Comparison of ENCODE assay signal across 8 cellular contexts in the genomic region with DNA sequence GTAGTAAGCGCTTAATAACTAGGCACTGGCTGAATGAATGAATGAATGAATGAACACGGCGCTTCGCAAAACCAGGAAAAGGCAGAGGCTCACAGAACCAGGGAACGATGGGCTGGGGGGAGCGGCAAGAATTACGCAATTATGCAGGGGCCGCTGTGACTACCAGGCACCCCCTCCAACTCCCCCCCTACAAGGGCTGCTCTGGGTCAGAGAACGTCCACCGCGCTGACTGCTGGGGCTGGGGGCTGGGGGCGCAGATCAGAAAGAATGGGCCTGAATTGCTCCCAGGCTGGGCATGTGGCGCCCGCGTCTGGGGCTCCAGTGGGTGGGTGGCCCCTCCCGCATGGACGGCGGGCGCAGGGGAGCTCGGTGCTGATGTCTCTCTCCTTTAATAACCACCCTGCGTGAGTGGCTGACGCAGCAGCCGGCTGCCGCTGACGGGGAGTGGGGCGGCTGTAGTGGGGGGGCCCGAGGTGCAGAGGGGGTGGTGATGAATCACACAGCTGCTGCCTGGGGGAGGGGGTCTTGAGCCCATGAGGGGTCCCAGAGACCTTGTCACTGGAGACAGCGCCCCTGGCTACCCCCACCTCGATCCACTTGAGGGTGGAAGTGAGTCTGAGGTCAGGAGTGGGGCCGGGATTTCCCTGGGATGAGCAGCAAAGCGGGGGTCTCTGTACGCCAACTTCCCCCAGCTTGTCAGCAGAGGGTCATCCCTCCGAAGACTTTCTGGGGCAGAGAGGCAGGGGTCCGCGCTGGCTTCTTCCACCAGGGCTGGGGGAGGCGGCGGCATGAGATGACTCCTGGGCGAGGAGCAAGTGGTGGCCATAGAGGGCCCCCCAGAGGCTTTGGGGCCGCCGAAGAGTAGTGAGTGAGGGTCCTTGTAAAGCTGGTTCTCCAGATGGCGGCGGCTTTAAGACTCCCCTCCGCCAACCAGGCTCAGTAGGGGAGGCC. TPM values are rescaled to one million over a fixed set of nuclear protein-coding genes. Genes with fewer than 3 reads are reported as not detected.
DNase-seq lines count a peak whose midpoint lies in the region; ATAC-seq and TF ChIP-seq lines count a peak whose summit lies in the region.

No MANE protein-coding gene starts in this region.

- no CpG with 5 or more reads among the region's 43 CpGs for WGBS in H9 (ENCODE audit: extremely low coverage, insufficient read length, low lambda C conversion rate)

- peaks cover 0 to 20% of the 10 kb centered on the region in 2 donors for H3K36me3 ChIP-seq in gastrocnemius medialis

- peaks cover 17% of the 10 kb centered on the region for H3K23me2 ChIP-seq in H9 (ENCODE audit: insufficient read length, low read depth, low read length, poor library complexity, severe bottlenecking)

- no peak overlapping the region for H3K27ac ChIP-seq in H9 (ENCODE audit: insufficient read length, low read depth, low read length)
- H3K27ac ChIP-seq in gastrocnemius medialis: peak overlapping the region; percentile 92 to 99 (median 98)

- H3K4me2 ChIP-seq in H9 (ENCODE audit: insufficient read depth, insufficient read length, low read length): peak overlapping the region; percentile 44

- no peak overlapping the region for H2AFZ ChIP-seq in H9 (ENCODE audit: low read length)

- no peak overlapping the region for H2BK5ac ChIP-seq in H9 (ENCODE audit: insufficient read length, low read length)

- no peak overlapping the region for H2BK15ac ChIP-seq in H9 (ENCODE audit: low read depth, low read length)

- peaks cover 13% of the 10 kb centered on the region for H3K27me3 Mint-ChIP-seq in H9 (ENCODE audit: low read depth)

- no peak overlapping the region for H4K5ac ChIP-seq in H9 (ENCODE audit: insufficient read length, low read depth, low read length)

- H4K91ac ChIP-seq in H9 (ENCODE audit: insufficient read length, low read depth, low read length): no peak overlapping the region

- no peak overlapping the region for H4K8ac ChIP-seq in H9 (replicated peaks; ENCODE audit: insufficient read length, low read depth, low read length)

- intact Hi-C loops in gastrocnemius medialis (cut with DNase I; ENCODE audit: low total_unique reads): loop anchor here (1.0 to 2.0 kb wide), 2 partner anchors 23 to 53 kb away; no protein-coding TSS in a partner anchor

- no peak for TF ChIP-seq POLR2A in gastrocnemius medialis (IDR thresholded peaks at IDR 0.05)

- no peaks in the 10 kb centered on the region for H4K20me1 ChIP-seq in H9 (ENCODE audit: control insufficient read depth, insufficient read depth, insufficient read length)

- H3K4me3 ChIP-seq in fibroblast of mammary gland (ENCODE audit: control insufficient read depth, low read depth, low read length): peak overlapping the region; percentile 37
- H3K4me3 ChIP-seq in gastrocnemius medialis: peak overlapping the region in 2 of 4 donors; percentile 56 to 86

- no peak for ATAC-seq in gastrocnemius medialis
- no peak for ATAC-seq in GM18520 (IDR thresholded peaks at IDR 0.05; ENCODE audit: unreplicated experiment)
- ATAC-seq in HG02623 (IDR thresholded peaks at IDR 0.05; ENCODE audit: unreplicated experiment): no peak

- H2BK120ac ChIP-seq in H9 (ENCODE audit: low read depth, low read length, poor library complexity, severe bottlenecking): no peak overlapping the region

- H3K9ac ChIP-seq in H9 (ENCODE audit: extremely low read depth, insufficient read length, low read length): no peak overlapping the region

- no peak overlapping the region for H3T11ph ChIP-seq in H9 (ENCODE audit: low read length)

- no peak overlapping the region for H3K18ac ChIP-seq in H9 (ENCODE audit: insufficient read length, low read depth, low read length)

- no peak overlapping the region for H3K56ac ChIP-seq in H9 (ENCODE audit: insufficient read length, low read depth, low read length)

- H3K27ac Mint-ChIP-seq in H9: peak overlapping the region in 1 of 3 experiments; percentile 35; a peak in 2 of 7 replicates

- H3K79me2 ChIP-seq in H9 (ENCODE audit: insufficient read depth, low read length): peaks cover 4% of the 10 kb centered on the region; the same call in 1 of the 2 replicates

- H3K4me1 Mint-ChIP-seq in H9: peaks cover 56 to 61% of the 10 kb centered on the region in 2 experiments

- in situ Hi-C loops in gastrocnemius medialis (cut with MboI; ENCODE audit: low sequenced_read_pairs in 4 of 4): no loop called here

- H3K9me3 Mint-ChIP-seq in H9: no peaks in the 10 kb centered on the region

- no peak overlapping the region for H2BK20ac ChIP-seq in H9 (ENCODE audit: low read depth, low read length, poor library complexity, severe bottlenecking)

- no peaks in the 10 kb centered on the region for H3K27me3 ChIP-seq in H9 (ENCODE audit: insufficient read depth, low read length)
- H3K27me3 ChIP-seq in gastrocnemius medialis: no peaks in the 10 kb centered on the region

- no peak overlapping the region for H3K4ac ChIP-seq in H9 (ENCODE audit: low read depth, low read length)

- H3K4me1 ChIP-seq in H9 (ENCODE audit: insufficient read depth, low read length) (peaks cover 4% of the 10 kb centered on the region; the same call in 1 of the 2 replicates), gastrocnemius medialis (peaks cover 52 to 60% of the 10 kb centered on the region in 2 donors)

- H3K14ac ChIP-seq in H9 (ENCODE audit: insufficient read depth, low read length): no peak overlapping the region

- peaks cover 23 to 42% (median 29%) of the 10 kb centered on the region in 3 experiments for H3K36me3 Mint-ChIP-seq in H9 (ENCODE audit: insufficient read depth in 1 of 3, low read depth in 3 of 3)

- peak overlapping the region; percentile 56 to 75 for H3K4me3 Mint-ChIP-seq in H9

- DNase-seq in H9: no peak
- DNase-seq in T-helper 22 cell (ENCODE audit: low read depth): peak; percentile 37
- DNase-seq in fibroblast of mammary gland (ENCODE audit: low read depth): peak; percentile 53
- DNase-seq in gastrocnemius medialis: peak in 1 of 2 donors; percentile 36
- DNase-seq in 8988T: no peak
- DNase-seq in NOMO-1 treated with dmso at 0.1 percent for 144 hours (lab: John Stamatoyannopoulos, UW; ENCODE audit: unreplicated experiment): no peak

- H2AK5ac ChIP-seq in H9 (ENCODE audit: insufficient read length, low read length): no peak overlapping the region

- no peak overlapping the region for H3K23ac ChIP-seq in H9 (ENCODE audit: insufficient read length, low read depth, low read length)

- no peak overlapping the region for H2BK12ac ChIP-seq in H9 (ENCODE audit: insufficient read length, low read depth, low read length)

- H3K79me1 ChIP-seq in H9 (ENCODE audit: insufficient read depth, low read depth, low read length, poor library complexity, severe bottlenecking): peaks cover 9% of the 10 kb centered on the region

- H3K9me3 ChIP-seq in H9 (ENCODE audit: control insufficient read depth, low read depth, low read length) (no peaks in the 10 kb centered on the region), gastrocnemius medialis (no peaks in the 10 kb centered on the region)

- TF ChIP-seq CTCF in H9 (conservative IDR thresholded peaks at IDR 0.05): no peak
- no peak for TF ChIP-seq CTCF in fibroblast of mammary gland (conservative IDR thresholded peaks at IDR 0.05; ENCODE audit: control insufficient read depth, insufficient read depth, low read depth, low read length)
- no peak for TF ChIP-seq CTCF in gastrocnemius medialis (IDR thresholded peaks at IDR 0.05 in 4 of 5, conservative IDR thresholded peaks at IDR 0.05 in 1 of 5)

RNA-seq across cellular contexts. Expression of gene CIRBP, which starts 1.4 kb away (rescaled TPM):
- total RNA-seq in H9 (2021): 249 and 263 TPM in 2 replicates
- total RNA-seq in gastrocnemius medialis: 100 to 1,000 TPM; 274 to 578 (median 418) TPM

RNA-seq across cellular contexts. Expression of gene FAM174C, which starts 7.6 kb away (rescaled TPM):
- total RNA-seq in H9 (2021) (56.4 and 63.0 TPM in 2 replicates), gastrocnemius medialis (10 to 100 TPM; 18.7 to 36.7 (median 28.7) TPM)

RNA-seq across cellular contexts. Expression of gene EFNA2, which starts 18.0 kb away (rescaled TPM):
- total RNA-seq in H9 (2021): 14.3 TPM in 2 replicates
- total RNA-seq in gastrocnemius medialis: not detected

RNA-seq across cellular contexts. Expression of gene MIDN, which starts 19.3 kb away (rescaled TPM):
- 286 and 300 TPM in 2 replicates for total RNA-seq in H9 (2021)
- 100 to 1,000 TPM in 2 of 4 donors, 10 to 100 TPM in 2; 34.9 to 117 (median 86.3) TPM for total RNA-seq in gastrocnemius medialis

RNA-seq across cellular contexts. Expression of gene ATP5F1D, which starts 26.2 kb away (rescaled TPM):
- 179 and 191 TPM in 2 replicates for total RNA-seq in H9 (2021)
- total RNA-seq in gastrocnemius medialis: 100 to 1,000 TPM; 189 to 442 (median 273) TPM

Comparison
In these comparisons a context has a peak if more than half of its experiments do, and no peak if none do; other contexts are left out.
1. DNase-seq: peak in T-helper 22 cell (single experiment) and fibroblast of mammary gland (single experiment); none in H9 (single experiment), 8988T (single experiment) and NOMO-1 treated with dmso at 0.1 percent for 144 hours (single experiment).
2. RNA of gene EFNA2, which starts 18.0 kb away (total RNA-seq): 14.3 TPM in H9; not detected in gastrocnemius medialis; every median in the first group is over 10 times any median in the second.